ENCODE assay signal across 21 cellular contexts in genomic region chr14:66074546-66074945, GRCh38.
DNase-seq lines count a peak whose midpoint lies in the region; ATAC-seq and TF ChIP-seq lines count a peak whose summit lies in the region.
"Had no signal": no experiment of that assay in that cellular context is flagged by ENCODE, and none has a peak within 500 bp of the region (broad histone marks: within the 10 kb centered on the region; RNA-seq: fewer than 3 reads in every experiment).

No MANE protein-coding gene starts in this region.

- H3K4me1 ChIP-seq in GM23338 (ENCODE audit: insufficient read depth), result no peaks in the 10 kb centered on the region
- H3K4me1 ChIP-seq: HAP-1, uterus had no signal

- H4K20me1 ChIP-seq in GM23338 (replicated peaks; ENCODE audit: insufficient read depth), result no peaks in the 10 kb centered on the region
- H4K20me1 ChIP-seq in neural cell (ENCODE audit: insufficient read depth), result no peaks in the 10 kb centered on the region

- H3K27me3 Mint-ChIP-seq in GM23338 (ENCODE audit: insufficient read depth, low read depth, poor library complexity), result no peaks in the 10 kb centered on the region
- H3K27me3 Mint-ChIP-seq: activated naive CD8-positive, alpha-beta T cell had no signal

- no peaks in the 10 kb centered on the region for H3K9me3 ChIP-seq in neural cell (ENCODE audit: low read length)
- H3K9me3 ChIP-seq: BE2C, HAP-1, uterus had no signal

- no peaks in the 10 kb centered on the region for H3K36me3 Mint-ChIP-seq in GM23338 (ENCODE audit: low read depth)
- H3K36me3 Mint-ChIP-seq: stimulated activated memory B cell treated with anti-CD40 and anti-IgM and Interleukin-4, amounts not matched to agents 10 μg/mL and 1 μg/mL and 100 μg/mL, for 72 hours had no signal

- H3K9ac ChIP-seq in neural cell (ENCODE audit: low read length), result peak overlapping the region; percentile 57

- H3F3A ChIP-seq in GM23338 (replicated peaks; ENCODE audit: low read depth) (no peaks in the 10 kb centered on the region), neural cell (ENCODE audit: insufficient read depth, low read length, poor library complexity, severe bottlenecking) (no peaks in the 10 kb centered on the region)

- ATAC-seq in GM23338 (no peak), esophagus mucosa (no peak)
- ATAC-seq: stimulated activated memory B cell treated with anti-CD40 and anti-IgM and Interleukin-4, amounts not matched to agents 10 μg/mL and 1 μg/mL and 100 μg/mL, for 72 hours had no signal

- no peak overlapping the region for H3K4me3 Mint-ChIP-seq in GM23338
- H3K4me3 Mint-ChIP-seq: activated B cell treated with CpG ODN at 0.5 μM for 24 hours; activated naive CD8-positive, alpha-beta T cell; stimulated activated memory B cell treated with anti-CD40 and anti-IgM and Interleukin-4, amounts not matched to agents 10 μg/mL and 1 μg/mL and 100 μg/mL, for 72 hours; T-helper 2 cell treated with Interferon-gamma antibody and Interleukin-4, amounts not matched to agents 5 μg/mL and 100 μg/mL, for 36 hours had no signal

- H3K4me1 Mint-ChIP-seq in GM23338, result peaks cover 5% of the 10 kb centered on the region
- H3K4me1 Mint-ChIP-seq: activated B cell treated with CpG ODN at 0.5 μM for 24 hours had no signal

- H3K36me3 ChIP-seq in GM23338 (ENCODE audit: insufficient read depth), result no peaks in the 10 kb centered on the region
- H3K36me3 ChIP-seq in neural cell (ENCODE audit: insufficient read depth, low read length), result no peaks in the 10 kb centered on the region
- H3K36me3 ChIP-seq: BE2C, HAP-1, uterus had no signal

- no peak overlapping the region for H3K4me3 ChIP-seq in GM23338
- H3K4me3 ChIP-seq in neural cell (ENCODE audit: low read length), result peak overlapping the region; percentile 31
- H3K4me3 ChIP-seq: HAP-1, smooth muscle cell, uterus had no signal

- TF ChIP-seq RAD21 in neural cell (conservative IDR thresholded peaks at IDR 0.05), result no peak

- no peak overlapping the region for H3K27ac ChIP-seq in GM23338 (ENCODE audit: low read depth)
- H3K27ac ChIP-seq in neural cell (ENCODE audit: low read length), result peak overlapping the region; percentile 89
- H3K27ac ChIP-seq: uterus had no signal

- H3K27me3 ChIP-seq in GM23338 (ENCODE audit: insufficient read depth) (no peaks in the 10 kb centered on the region), neural cell (ENCODE audit: insufficient read depth, low read depth, low read length) (no peaks in the 10 kb centered on the region)
- H3K27me3 ChIP-seq: BE2C had no signal

- H3K4me2 ChIP-seq in GM23338 (no peak overlapping the region), neural cell (ENCODE audit: low read length) (peak overlapping the region; percentile 41)
- H3K4me2 ChIP-seq: smooth muscle cell had no signal

- DNase-seq in NCI-H146 (lab: John Stamatoyannopoulos, UW) (peak; percentile 14), NCI-H146 treated with DMSO at 0.1 percent for 48 hours (lab: John Stamatoyannopoulos, UW; ENCODE audit: unreplicated experiment) (no peak), GM23338 (ENCODE audit: low spot score) (no peak), NCI-H2171 (lab: John Stamatoyannopoulos, UW) (peak; percentile 83), inferior parietal cortex (ENCODE audit: extremely low spot score) (no peak), kidney glomerular epithelial cell (lab: John Stamatoyannopoulos, UW) (no peak)
- DNase-seq: activated B cell treated with CpG ODN at 0.5 μM for 24 hours; activated CD4-positive, alpha-beta T cell treated with anti-CD3 and anti-CD28 coated beads, Interleukin-2, amount 50 U/mL, for 48 hours; activated CD8-positive, alpha-beta memory T cell treated with anti-CD3 and anti-CD28 coated beads, Interleukin-2, amount 50 U/mL, for 48 hours; BE2C; MM.1S; RPMI8226; uterus had no signal

- H3K9me3 Mint-ChIP-seq in GM23338, result no peaks in the 10 kb centered on the region
- H3K9me3 Mint-ChIP-seq: activated B cell treated with CpG ODN at 0.5 μM for 24 hours; activated T-helper 2 cell treated with anti-CD3 and anti-CD28 coated beads, Interferon-gamma antibody, Interleukin-2, Interleukin-4, amounts not matched to agents 10 μg/mL and 5 μg/mL and 100 μg/mL, durations not matched to agents 14 hours and 24 hours and 36 hours; stimulated activated memory B cell treated with anti-CD40 and anti-IgM and Interleukin-4, amounts not matched to agents 10 μg/mL and 1 μg/mL and 100 μg/mL, for 72 hours; T-helper 2 cell treated with Interferon-gamma antibody and Interleukin-4, amounts not matched to agents 5 μg/mL and 100 μg/mL, for 36 hours had no signal

- TF ChIP-seq EP300 in neural cell (conservative IDR thresholded peaks at IDR 0.05; ENCODE audit: poor library complexity, severe bottlenecking), result peak; percentile 81

- H2AFZ ChIP-seq in GM23338 (peak overlapping the region; percentile 78; the same call in 1 of the 2 replicates), neural cell (ENCODE audit: low read depth, low read length) (peak overlapping the region; percentile 17)

- H3K79me2 ChIP-seq in GM23338 (replicated peaks; ENCODE audit: insufficient read depth) (no peaks in the 10 kb centered on the region), neural cell (replicated peaks; ENCODE audit: insufficient read depth, low read length) (no peaks in the 10 kb centered on the region)

- no peak overlapping the region for H3K27ac Mint-ChIP-seq in GM23338
- H3K27ac Mint-ChIP-seq: activated B cell treated with CpG ODN at 0.5 μM for 24 hours; activated naive CD8-positive, alpha-beta T cell; activated T-helper 2 cell treated with anti-CD3 and anti-CD28 coated beads, Interferon-gamma antibody, Interleukin-2, Interleukin-4, amounts not matched to agents 10 μg/mL and 5 μg/mL and 100 μg/mL, durations not matched to agents 14 hours and 24 hours and 36 hours; stimulated activated memory B cell treated with anti-CD40 and anti-IgM and Interleukin-4, amounts not matched to agents 10 μg/mL and 1 μg/mL and 100 μg/mL, for 72 hours; T-helper 2 cell treated with Interferon-gamma antibody and Interleukin-4, amounts not matched to agents 5 μg/mL and 100 μg/mL, for 36 hours had no signal

- H3K9me2 ChIP-seq in GM23338 (ENCODE audit: insufficient read depth), result 0 out of 2 replicates have a peak, but pooled peaks cover 2% of the 10 kb centered on the region
- no peaks in the 10 kb centered on the region for H3K9me2 ChIP-seq in neural cell (ENCODE audit: insufficient read depth, low read length)

- no peak for TF ChIP-seq CTCF in GM23338 (conservative IDR thresholded peaks at IDR 0.05; ENCODE audit: low read depth in 2 of 2)
- no peak for TF ChIP-seq CTCF in neural cell (IDR thresholded peaks at IDR 0.05; ENCODE audit: poor library complexity, severe bottlenecking)

TF ChIP-seq in GM23338, 12 proteins besides CTCF, POLR2A, EP300 and RAD21:
- TF ChIP-seq JUNB (IDR thresholded peaks at IDR 0.05; ENCODE audit: unreplicated experiment) (no peak), ZNF114 (CRISPR knock-in tag; IDR thresholded peaks at IDR 0.05) (no peak)

TF ChIP-seq in neural cell, 6 proteins besides CTCF, POLR2A, EP300 and RAD21:
- TF ChIP-seq EZH2 (IDR thresholded peaks at IDR 0.05; ENCODE audit: borderline replicate concordance, insufficient read depth, low read length, poor library complexity, severe bottlenecking), result no peak
- peak; percentile 83 for TF ChIP-seq POLR2AphosphoS5 (IDR thresholded peaks at IDR 0.05)
TF ChIP-seq in neural cell: peak in this region for 1.

Comparison
In these comparisons a context has a peak if more than half of its experiments do, and no peak if none do; other contexts are left out.
1. DNase-seq: peak in NCI-H146 (single experiment) and NCI-H2171 (single experiment); none in NCI-H146 treated with DMSO at 0.1 percent for 48 hours (single experiment), GM23338 (single experiment), inferior parietal cortex (single experiment) and kidney glomerular epithelial cell (single experiment).